ENCODE assay signal across 5 cellular contexts in the genomic region with DNA sequence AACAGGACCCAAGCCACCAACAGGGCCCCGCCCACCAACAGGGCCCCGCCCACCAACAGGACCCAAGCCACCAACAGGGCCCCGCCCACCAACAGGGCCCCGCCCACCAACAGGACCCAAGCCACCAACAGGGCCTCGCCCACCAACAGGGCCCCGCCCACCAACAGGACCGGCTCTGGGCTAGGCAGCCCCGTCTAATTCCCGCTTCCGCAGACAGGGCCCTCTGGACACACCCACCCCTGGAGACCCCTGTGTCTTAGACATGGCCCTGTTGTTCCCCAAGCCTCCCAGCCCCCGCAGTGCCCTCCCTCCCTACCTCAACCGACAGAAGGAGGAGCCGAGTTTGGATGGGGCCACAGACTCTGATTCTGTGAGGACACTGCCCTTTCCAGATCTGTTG. TPM values are rescaled to one million over a fixed set of nuclear protein-coding genes. Genes with fewer than 3 reads are reported as not detected.
"Had no signal": no experiment of that assay in that cellular context is flagged by ENCODE, and none has a peak within 500 bp of the region (broad histone marks: within the 10 kb centered on the region; RNA-seq: fewer than 3 reads in every experiment).

No MANE protein-coding gene starts in this region.

RNA-seq across cellular contexts. Expression of a gene that starts 49.2 kb away (rescaled TPM):
- total RNA-seq: activated B cell treated with CpG ODN at 0.5 μM for 24 hours; activated CD4-positive, alpha-beta T cell treated with anti-CD3 and anti-CD28 coated beads, Interleukin-2, amount 10 ng/mL, durations not matched to agents 24 days and 14 days; activated CD8-positive, alpha-beta memory T cell treated with anti-CD3 and anti-CD28 coated beads, Interleukin-2, amount 10 ng/mL, durations not matched to agents 7 days and 5 days; activated T-helper 1 cell treated with anti-CD3 and anti-CD28 coated beads, Interleukin-12 subunit alpha, Interleukin-12 subunit beta, Interleukin-2, Interleukin-4 antibody, amounts not matched to agents 30 ng/mL and 10 ng/mL and 1 ng/mL, durations not matched to agents 14 hours and 24 hours and 36 hours; SJSA1 had no signal
